Comparison of ENCODE assay signal across 8 cellular contexts in the genomic region with DNA sequence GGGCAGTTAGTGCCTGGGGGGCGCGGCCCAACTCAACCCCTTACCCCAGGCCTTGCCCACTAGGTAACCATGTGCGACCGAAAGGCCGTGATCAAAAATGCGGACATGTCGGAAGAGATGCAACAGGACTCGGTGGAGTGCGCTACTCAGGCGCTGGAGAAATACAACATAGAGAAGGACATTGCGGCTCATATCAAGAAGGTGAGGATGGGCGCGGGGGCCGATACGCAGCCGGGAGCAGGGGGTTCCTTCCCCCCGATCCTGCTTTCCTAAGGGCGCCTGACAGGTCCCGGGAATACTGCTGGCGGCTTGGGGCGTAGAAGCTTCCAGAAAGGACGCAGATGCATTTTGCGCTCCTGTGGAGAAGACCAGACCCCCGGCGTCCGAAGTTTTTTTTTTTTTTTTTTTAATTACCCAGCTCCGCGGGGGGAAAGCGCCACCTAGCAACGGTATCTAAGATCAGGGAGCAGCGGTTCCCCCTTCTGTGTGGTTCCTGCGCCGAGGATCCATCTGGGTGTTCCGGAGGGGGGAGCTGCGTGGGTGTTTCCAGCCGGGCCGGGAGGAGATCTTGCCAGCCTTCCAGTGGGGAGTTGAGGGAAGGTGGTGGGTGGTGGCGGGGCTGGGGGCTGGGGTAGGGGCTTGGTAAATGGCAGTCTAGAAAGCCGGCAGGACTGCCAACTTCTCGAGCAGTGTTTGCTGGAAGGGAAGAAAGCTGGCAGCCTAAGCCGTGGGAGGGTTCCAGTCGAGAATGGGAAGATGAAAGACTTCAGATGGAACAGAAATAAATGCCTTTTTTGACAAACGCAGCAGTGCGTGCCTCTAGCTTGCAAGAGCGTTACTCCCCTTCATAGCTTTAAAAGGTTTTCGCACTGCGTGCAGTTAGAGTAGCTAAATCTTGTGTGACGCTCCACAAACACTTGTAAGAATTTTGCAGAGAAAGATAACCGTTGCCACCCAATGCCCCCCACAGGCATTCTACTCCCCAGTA. TPM values are rescaled to one million over a fixed set of nuclear protein-coding genes. Genes with fewer than 3 reads are reported as not detected.
DNase-seq lines count a peak whose midpoint lies in the region; ATAC-seq and TF ChIP-seq lines count a peak whose summit lies in the region.

No MANE protein-coding gene starts in this region.

- peaks cover 29% of the 10 kb centered on the region for H3K4me1 Mint-ChIP-seq in mesothelial cell of epicardium

- H3K9me3 Mint-ChIP-seq in mesothelial cell of epicardium, result no peaks in the 10 kb centered on the region

- H3K4me3 ChIP-seq in endocrine pancreas (ENCODE audit: control insufficient read depth, insufficient read depth, low read length), result peak overlapping the region; percentile 92

- POLR2A ChIA-PET in HEK293T (lab: Yijun Ruan, JAX), result interaction anchor here (0.6 to 2.4 kb wide), 13 partner anchors 8 to 296 kb away, joined by 3 to 39 read pairs (median 4); partner anchors contain the start of genes COQ5, COX6A1, POP5 and RPLP0

- DNase-seq in GF-D8 (lab: John Stamatoyannopoulos, UW), result peak; percentile 28
- DNase-seq in HEK293T (ENCODE audit: extremely low spot score), result peak; percentile 36
- peak; percentile 45 for DNase-seq in NCI-H2171 (lab: John Stamatoyannopoulos, UW)
- DNase-seq in activated CD8-positive, alpha-beta memory T cell treated with anti-CD3 and anti-CD28 coated beads for 4 hours (ENCODE audit: low read depth in 2 of 2), result peak; percentile 15 to 23
- peak; percentile 21 to 61 for DNase-seq in mesothelial cell of epicardium (ENCODE audit: low spot score in 2 of 2, unreplicated experiment in 2 of 2)
- peak; percentile 18 to 24 for DNase-seq in stimulated activated CD8-positive, alpha-beta memory T cell treated with anti-CD3 and anti-CD28 coated beads, Interleukin-15, amount 100 ng/mL, for 4 hours (ENCODE audit: low read depth in 2 of 2)

- no peaks in the 10 kb centered on the region for H3K27me3 Mint-ChIP-seq in mesothelial cell of epicardium (ENCODE audit: low read depth)

- peaks cover 14% of the 10 kb centered on the region for H3K36me3 Mint-ChIP-seq in mesothelial cell of epicardium

- TF ChIP-seq CTCF in mesothelial cell of epicardium (IDR thresholded peaks at IDR 0.05; ENCODE audit: unreplicated experiment), result no peak

- peak overlapping the region; percentile 89 for H3K4me3 Mint-ChIP-seq in mesothelial cell of epicardium

- ATAC-seq in GM18870 (IDR thresholded peaks at IDR 0.05; ENCODE audit: unreplicated experiment), result no peak

- H3K4me1 ChIP-seq in endocrine pancreas (ENCODE audit: control insufficient read depth, insufficient read depth, low read length), result peaks cover 8% of the 10 kb centered on the region

- H3K36me3 ChIP-seq in endocrine pancreas (ENCODE audit: control insufficient read depth, insufficient read depth, low read length), result no peaks in the 10 kb centered on the region

- CTCF ChIA-PET in HEK293T (lab: Yijun Ruan, JAX), result interaction anchor here (1.0 kb wide), 1 partner anchor 39 kb away, joined by 3 read pairs; no protein-coding TSS in a partner anchor

- H3K9ac ChIP-seq in endocrine pancreas (ENCODE audit: control insufficient read depth, insufficient read depth, low read length), result peak overlapping the region; percentile 87

- H3K9me3 ChIP-seq in endocrine pancreas (ENCODE audit: control insufficient read depth, low read length), result no peaks in the 10 kb centered on the region

- H3K27me3 ChIP-seq in endocrine pancreas (ENCODE audit: control insufficient read depth, insufficient read depth, low read length), result no peaks in the 10 kb centered on the region

- peak overlapping the region; percentile 96 for H3K27ac Mint-ChIP-seq in mesothelial cell of epicardium

TF ChIP-seq in HEK293T, 16 proteins besides CTCF, POLR2A, EP300 and RAD21:
- TF ChIP-seq TARDBP (IDR thresholded peaks at IDR 0.05) (no peak), ZNF384 (IDR thresholded peaks at IDR 0.05) (peak; percentile 90)
TF ChIP-seq in HEK293T: peak in this region for 1.

RNA-seq across cellular contexts. Expression of gene DYNLL1, which starts 0.7 kb away (rescaled TPM):
- 249 to 260 TPM (median 258 TPM) in 3 replicates for total RNA-seq in mesothelial cell of epicardium

RNA-seq across cellular contexts. Expression of gene SRSF9, which starts 27.1 kb away (rescaled TPM):
- total RNA-seq in mesothelial cell of epicardium, result 197 to 203 TPM (median 199 TPM) in 3 replicates

RNA-seq across cellular contexts. Expression of gene COQ5, which starts 32.3 kb away (rescaled TPM):
- total RNA-seq in mesothelial cell of epicardium, result 28.5 to 29.1 TPM (median 28.9 TPM) in 3 replicates

RNA-seq across cellular contexts. Expression of gene RNF10, which starts 37.5 kb away (rescaled TPM):
- 150 to 160 TPM (median 151 TPM) in 3 replicates for total RNA-seq in mesothelial cell of epicardium

RNA-seq across cellular contexts. Expression of gene GATC, which starts 50.4 kb away (rescaled TPM):
- 27.5 to 30.8 TPM (median 29.7 TPM) in 3 replicates for total RNA-seq in mesothelial cell of epicardium
